In genomic region chr10:16856092-16856491, GRCh38 we compare ENCODE assay signal across 33 cellular contexts. TPM values are rescaled to one million over a fixed set of nuclear protein-coding genes. Genes with fewer than 3 reads are reported as not detected.
DNase-seq lines count a peak whose midpoint lies in the region; ATAC-seq, FAIRE-seq and TF ChIP-seq lines count a peak whose summit lies in the region.
"Had no signal": no experiment of that assay in that cellular context is flagged by ENCODE, and none has a peak within 500 bp of the region (broad histone marks: within the 10 kb centered on the region; RNA-seq: fewer than 3 reads in every experiment).

No MANE protein-coding gene starts in this region.

- H3K4me3 Mint-ChIP-seq in activated CD8-positive, alpha-beta T cell treated with anti-CD3 and anti-CD28 coated beads for 36 hours, result no peak overlapping the region
- H3K4me3 Mint-ChIP-seq: activated naive CD8-positive, alpha-beta T cell; CD4-positive, CD25-positive, alpha-beta regulatory T cell; endodermal cell; natural killer cell treated with Interleukin-12 subunit alpha and Interleukin-12 subunit beta and Interleukin-15 and Interleukin-18, amount 100 ng/mL, for 72 hours had no signal

- BruUV-seq in Panc1 (replicated peaks; lab: Mats Ljungman, UMichigan) (no TSS peak), mammary epithelial cell (replicated peaks; lab: Mats Ljungman, UMichigan) (no TSS peak)

- no peaks in the 10 kb centered on the region for H3K4me1 Mint-ChIP-seq in activated CD8-positive, alpha-beta T cell treated with anti-CD3 and anti-CD28 coated beads for 36 hours (ENCODE audit: low read depth)

- H3K4me3 ChIP-seq in Panc1 (ENCODE audit: low read depth in 2 of 2, low read length in 2 of 2) (no peak overlapping the region), mammary epithelial cell (replicated peaks in 1 of 3; ENCODE audit: insufficient read depth in 1 of 3, low read depth in 2 of 3, low read length in 3 of 3) (no peak overlapping the region), keratinocyte (ENCODE audit: control insufficient read depth in 2 of 3, extremely low read depth in 1 of 3, insufficient read depth in 2 of 3, low read depth in 1 of 3, low read length in 3 of 3) (no peak overlapping the region), aorta (ENCODE audit: low read length in 2 of 2) (no peak overlapping the region)
- H3K4me3 ChIP-seq: esophagus squamous epithelium, GM23248, Peyer's patch, right lobe of liver, stomach, thyroid gland, uterus had no signal

- FAIRE-seq in A204.1 (lab: Jason Lieb, UNC) (peak; percentile 99), keratinocyte (lab: Jason Lieb, UNC) (peak; percentile 63)
- FAIRE-seq: frontal cortex had no signal

- no peak for TF ChIP-seq CTCF in Panc1 (IDR thresholded peaks at IDR 0.05)
- no peak for TF ChIP-seq CTCF in mammary epithelial cell (conservative IDR thresholded peaks at IDR 0.05 in 1 of 2, IDR thresholded peaks at IDR 0.05 in 1 of 2; ENCODE audit: extremely low read depth in 1 of 2, insufficient read depth in 1 of 2, low read depth in 1 of 2, low read length in 2 of 2)
- no peak for TF ChIP-seq CTCF in keratinocyte (optimal IDR thresholded peaks at IDR 0.05 in 1 of 3, IDR thresholded peaks at IDR 0.05 in 1 of 3, conservative IDR thresholded peaks at IDR 0.05 in 1 of 3; ENCODE audit: extremely low read depth in 1 of 3, insufficient read depth in 2 of 3, low read length in 3 of 3)
- no peak for TF ChIP-seq CTCF in activated CD8-positive, alpha-beta T cell treated with anti-CD3 and anti-CD28 coated beads for 36 hours (IDR thresholded peaks at IDR 0.05)

- 41% methylated on average over 5 of the region's 5 CpGs for WGBS in mammary epithelial cell (ENCODE audit: low coverage, missing lambda C conversion rate)
- 80 to 84% methylated on average over 5 of the region's 5 CpGs for WGBS in aorta, 2 donors

- DNase-seq in Panc1 (ENCODE audit: low read depth, low spot score) (no peak), mammary epithelial cell (peak; percentile 58), keratinocyte (ENCODE audit: low read depth, low spot score) (no peak), aorta (no peak), HT-29 (ENCODE audit: low spot score) (no peak), amygdala (lab: John Stamatoyannopoulos, UW) (no peak)
- no peak for DNase-seq in activated CD8-positive, alpha-beta T cell treated with anti-CD3 and anti-CD28 coated beads for 36 hours
- DNase-seq: activated CD4-positive, alpha-beta T cell treated with anti-CD3 and anti-CD28 coated beads for 48 hours; activated CD8-positive, alpha-beta memory T cell treated with anti-CD3 and anti-CD28 coated beads for 24 hours; AML-193; anterior cingulate cortex; Calu3; CD4-positive, CD25-positive, alpha-beta regulatory T cell; central memory CD4-positive, alpha-beta T cell; endodermal cell; esophagus squamous epithelium; GM23248; Karpas-422; NCI-H748 treated with DMSO at 0.1 percent for 48 hours; Peyer's patch; right lobe of liver; SIG-M5; stimulated activated CD4-positive, alpha-beta T cell treated with anti-CD3 and anti-CD28 coated beads, Interleukin-12 subunit alpha, Interleukin-12 subunit beta, amount 100 ng/mL, for 4 hours; stimulated activated CD4-positive, alpha-beta T cell treated with anti-CD3 and anti-CD28 coated beads, Interleukin-2, amount 100 ng/mL, for 48 hours; stomach; T1000; thyroid gland; uterus had no signal

- dilution Hi-C loops in mammary epithelial cell (cut with HindIII; ENCODE audit: low sequenced_read_pairs), result loop anchor here (25.0 kb wide), 1 partner anchor 381 kb away; the partner anchor contains the start of gene VIM
- dilution Hi-C loops in keratinocyte (cut with MboI; ENCODE audit: extremely low pct_ligation_motif_present, low sequenced_read_pairs), result loop anchor here (10.0 kb wide), 1 partner anchor 289 kb away; no protein-coding TSS in a partner anchor

- H3K4me1 ChIP-seq in Panc1 (ENCODE audit: control insufficient read depth, insufficient read depth, low read length) (peaks cover 11% of the 10 kb centered on the region), mammary epithelial cell (ENCODE audit: insufficient read depth, low read length) (peaks cover 8% of the 10 kb centered on the region), keratinocyte (ENCODE audit: control insufficient read depth, extremely low read depth, insufficient read depth, low read length) (peaks cover 14% of the 10 kb centered on the region), aorta (ENCODE audit: control insufficient read depth in 1 of 2, insufficient read depth in 2 of 2, low read length in 2 of 2) (peaks cover 2 to 4% of the 10 kb centered on the region in 2 donors)
- H3K4me1 ChIP-seq: esophagus squamous epithelium, Peyer's patch, right lobe of liver, stomach, uterus had no signal

- ATAC-seq in Panc1 (no peak), aorta (ENCODE audit: low FRiP score) (no peak)
- ATAC-seq in activated CD8-positive, alpha-beta T cell treated with anti-CD3 and anti-CD28 coated beads for 36 hours, result no peak
- ATAC-seq: natural killer cell treated with Interleukin-12 subunit alpha and Interleukin-12 subunit beta and Interleukin-15 and Interleukin-18, amount 100 ng/mL, for 72 hours; right lobe of liver had no signal

- no peaks in the 10 kb centered on the region for H3K27me3 ChIP-seq in Panc1 (ENCODE audit: control insufficient read depth, insufficient read depth, low read length)
- H3K27me3 ChIP-seq in mammary epithelial cell (ENCODE audit: insufficient read depth, low read length), result no peaks in the 10 kb centered on the region
- no peaks in the 10 kb centered on the region for H3K27me3 ChIP-seq in keratinocyte (ENCODE audit: control insufficient read depth, extremely low read depth, insufficient read depth, low read length)
- no peaks in the 10 kb centered on the region for H3K27me3 ChIP-seq in aorta (ENCODE audit: control insufficient read depth in 1 of 2, insufficient read depth in 2 of 2, low read length in 1 of 2)
- H3K27me3 ChIP-seq: esophagus squamous epithelium, Peyer's patch, right lobe of liver, stomach, thyroid gland, uterus had no signal

- no peaks in the 10 kb centered on the region for H3K9me3 Mint-ChIP-seq in activated CD8-positive, alpha-beta T cell treated with anti-CD3 and anti-CD28 coated beads for 36 hours
- H3K9me3 Mint-ChIP-seq: endodermal cell; natural killer cell treated with Interleukin-12 subunit alpha and Interleukin-12 subunit beta and Interleukin-15 and Interleukin-18, amount 100 ng/mL, for 72 hours had no signal

- no peak overlapping the region for H3K27ac Mint-ChIP-seq in activated CD8-positive, alpha-beta T cell treated with anti-CD3 and anti-CD28 coated beads for 36 hours
- H3K27ac Mint-ChIP-seq: activated naive CD8-positive, alpha-beta T cell; CD4-positive, CD25-positive, alpha-beta regulatory T cell; endodermal cell; natural killer cell treated with Interleukin-12 subunit alpha and Interleukin-12 subunit beta and Interleukin-15 and Interleukin-18, amount 100 ng/mL, for 72 hours had no signal

- H3K9me1 ChIP-seq in keratinocyte (ENCODE audit: control insufficient read depth, extremely low read depth, insufficient read depth, low read length), result no peaks in the 10 kb centered on the region

- in situ Hi-C loops in Panc1 (cut with HindIII; ENCODE audit: low pct_unique_long_range_greater_than_20kb, low sequenced_read_pairs), result no loop called here
- in situ Hi-C loops in mammary epithelial cell (cut with MboI; ENCODE audit: low sequenced_read_pairs in 2 of 2), result no loop called here

- H3K9me3 ChIP-seq in Panc1 (ENCODE audit: control insufficient read depth, insufficient read depth, low read depth, low read length) (no peaks in the 10 kb centered on the region), mammary epithelial cell (replicated peaks; ENCODE audit: insufficient read depth, low read length) (no peaks in the 10 kb centered on the region), keratinocyte (ENCODE audit: control insufficient read depth, low read depth, low read length) (no peaks in the 10 kb centered on the region), aorta (ENCODE audit: control insufficient read depth, low read length) (no peaks in the 10 kb centered on the region)
- H3K9me3 ChIP-seq: esophagus squamous epithelium, Peyer's patch, right lobe of liver, stomach, thyroid gland, uterus had no signal

- intact Hi-C loops in Panc1 (cut with micrococcal nuclease; ENCODE audit: unreplicated experiment), result no loop called here
- intact Hi-C loops in mammary epithelial cell (cut with micrococcal nuclease), result no loop called here
- intact Hi-C loops in activated CD8-positive, alpha-beta T cell treated with anti-CD3 and anti-CD28 coated beads for 36 hours (cut with micrococcal nuclease), result no loop called here
- intact Hi-C loops in aorta (cut with DNase I), result no loop called here

- H3K27me3 Mint-ChIP-seq in activated CD8-positive, alpha-beta T cell treated with anti-CD3 and anti-CD28 coated beads for 36 hours, result no peaks in the 10 kb centered on the region
- H3K27me3 Mint-ChIP-seq: activated naive CD8-positive, alpha-beta T cell; CD4-positive, CD25-positive, alpha-beta regulatory T cell had no signal

- no peak overlapping the region for H3K9ac ChIP-seq in mammary epithelial cell (ENCODE audit: insufficient read depth, low read length)
- no peak overlapping the region for H3K9ac ChIP-seq in keratinocyte (ENCODE audit: control insufficient read depth, extremely low read depth, insufficient read depth, low read length)
- H3K9ac ChIP-seq: GM23248 had no signal

- H3K27ac ChIP-seq in Panc1 (ENCODE audit: low read length) (peak overlapping the region; percentile 63), mammary epithelial cell (ENCODE audit: insufficient read depth, low read depth, low read length) (peak overlapping the region; percentile 1), keratinocyte (ENCODE audit: control insufficient read depth, insufficient read depth, low read length) (peak overlapping the region; percentile 39), aorta (ENCODE audit: low read depth in 1 of 2, low read length in 2 of 2) (no peak overlapping the region)
- H3K27ac ChIP-seq: esophagus squamous epithelium, GM23248, right lobe of liver, stomach, thyroid gland, WERI-Rb-1 had no signal

- no peaks in the 10 kb centered on the region for H4K20me1 ChIP-seq in mammary epithelial cell (ENCODE audit: insufficient read depth, low read length)
- H4K20me1 ChIP-seq in keratinocyte (ENCODE audit: control insufficient read depth, extremely low read depth, insufficient read depth, low read length), result no peaks in the 10 kb centered on the region

- CTCF ChIA-PET in Panc1 (lab: Charles Lee), result no interaction called here
- CTCF ChIA-PET in mammary epithelial cell (lab: Charles Lee; ENCODE audit: low non-redundant PET), result no interaction called here
- CTCF ChIA-PET in activated CD8-positive, alpha-beta T cell treated with anti-CD3 and anti-CD28 coated beads for 36 hours (lab: Charles Lee), result interaction anchor here (0.9 to 2.6 kb wide), 6 partner anchors 11 to 594 kb away, joined by 3 to 12 read pairs (median 4); no protein-coding TSS in a partner anchor

- peak overlapping the region; percentile 54 for H2AFZ ChIP-seq in mammary epithelial cell (ENCODE audit: low read depth, low read length)
- no peak overlapping the region for H2AFZ ChIP-seq in keratinocyte (ENCODE audit: control insufficient read depth, low read length)
- H2AFZ ChIP-seq: GM23248 had no signal

- no peaks in the 10 kb centered on the region for H3K36me3 Mint-ChIP-seq in activated CD8-positive, alpha-beta T cell treated with anti-CD3 and anti-CD28 coated beads for 36 hours (ENCODE audit: low read depth)
- H3K36me3 Mint-ChIP-seq: natural killer cell treated with Interleukin-12 subunit alpha and Interleukin-12 subunit beta and Interleukin-15 and Interleukin-18, amount 100 ng/mL, for 72 hours had no signal

- H3K36me3 ChIP-seq in Panc1 (ENCODE audit: control insufficient read depth, insufficient read depth, low read length) (no peaks in the 10 kb centered on the region), mammary epithelial cell (ENCODE audit: insufficient read depth, low read length) (no peaks in the 10 kb centered on the region), keratinocyte (ENCODE audit: control insufficient read depth in 2 of 2, extremely low read depth in 1 of 2, insufficient read depth in 2 of 2, low read length in 2 of 2) (no peaks in the 10 kb centered on the region), aorta (ENCODE audit: control insufficient read depth in 1 of 2, insufficient read depth in 2 of 2, low read length in 1 of 2) (no peaks in the 10 kb centered on the region)
- H3K36me3 ChIP-seq: esophagus squamous epithelium, Peyer's patch, right lobe of liver, stomach, thyroid gland, uterus, WERI-Rb-1 had no signal

- no peak overlapping the region for H3K4me2 ChIP-seq in mammary epithelial cell (ENCODE audit: insufficient read depth, low read depth, low read length)
- H3K4me2 ChIP-seq in keratinocyte (ENCODE audit: control insufficient read depth, extremely low read depth, insufficient read depth, low read depth, low read length), result peak overlapping the region; percentile 39

- POLR2A ChIA-PET in Panc1 (lab: Charles Lee), result no interaction called here
- POLR2A ChIA-PET in activated CD8-positive, alpha-beta T cell treated with anti-CD3 and anti-CD28 coated beads for 36 hours (lab: Charles Lee), result interaction anchor here (1.2 kb wide), 1 partner anchor 77 kb away, joined by 4 read pairs; no protein-coding TSS in a partner anchor

- H3K79me2 ChIP-seq in mammary epithelial cell (ENCODE audit: insufficient read depth, low read length) (no peaks in the 10 kb centered on the region), keratinocyte (ENCODE audit: control insufficient read depth, insufficient read depth, low read length) (no peaks in the 10 kb centered on the region)

RNA-seq across cellular contexts. Expression of gene RSU1, which starts 38.9 kb away (rescaled TPM):
- 55.6 TPM for total RNA-seq in Panc1 (2021; ENCODE audit: unreplicated experiment)
- 69.7 TPM for polyA plus RNA-seq in Panc1 (2012; ENCODE audit: insufficient read length)
- 10 to 100 TPM; 76.5 to 89.7 TPM for total RNA-seq in mammary epithelial cell
- 109 TPM for polyA plus RNA-seq in mammary epithelial cell
- polyA minus RNA-seq in mammary epithelial cell, result 55.5 TPM
- 125 to 144 TPM (median 133 TPM) in 3 replicates for polyA plus RNA-seq in keratinocyte
- 13.9 TPM for polyA plus RNA-seq in keratinocyte (2011; ENCODE audit: low read depth)
- polyA plus RNA-seq in keratinocyte (2011; cell fraction: cytosol; rRNA removed), result 138 and 182 TPM in 2 replicates
- 107 and 112 TPM in 2 replicates for polyA plus RNA-seq in keratinocyte (2011; cell fraction: nucleus; rRNA removed)
- 42.7 and 77.7 TPM in 2 replicates for polyA plus RNA-seq in keratinocyte (2012; ENCODE audit: low replicate concordance)
- 43.8 to 110 TPM (median 89.2 TPM) in 3 replicates for polyA minus RNA-seq in keratinocyte
- 61.2 TPM for polyA minus RNA-seq in keratinocyte (2011; cell fraction: cytosol; rRNA and poly(A)+ RNA removed)
- 28.2 and 55.0 TPM in 2 replicates for polyA minus RNA-seq in keratinocyte (2011; cell fraction: nucleus; rRNA and poly(A)+ RNA removed)
- 10 to 100 TPM; 42.4 to 47.5 TPM for total RNA-seq in activated CD8-positive, alpha-beta T cell treated with anti-CD3 and anti-CD28 coated beads for 36 hours
- 100 to 1,000 TPM; 114 to 130 TPM for total RNA-seq in aorta
- polyA plus RNA-seq in aorta, result 10 to 100 TPM; 65.0 to 98.8 TPM
- 9.5 and 13.3 TPM in 2 replicates for total RNA-seq in HT-29 (2014; rRNA removed; shearing (Covaris generic))

Comparison
In these comparisons a context has a peak if more than half of its experiments do, and no peak if none do; other contexts are left out.
1. H3K27ac ChIP-seq: peak in Panc1 (single experiment), mammary epithelial cell (single experiment) and keratinocyte (single experiment); none in aorta (0 of 2).